In genomic region chr10:9302142-9302746, GRCh38 we compare ENCODE assay signal across 9 cellular contexts.
DNase-seq lines count a peak whose midpoint lies in the region; ATAC-seq and TF ChIP-seq lines count a peak whose summit lies in the region.
"Had no signal": no experiment of that assay in that cellular context is flagged by ENCODE, and none has a peak within 500 bp of the region (broad histone marks: within the 10 kb centered on the region; RNA-seq: fewer than 3 reads in every experiment).

No MANE protein-coding gene starts in this region.

- no peak for DNase-seq in activated CD4-positive, CD25-positive, alpha-beta regulatory T cell (lab: John Stamatoyannopoulos, UW)
- DNase-seq in OCI-M1 (lab: John Stamatoyannopoulos, UW) (peak; percentile 85), dorsolateral prefrontal cortex (peak in 1 of 10 donors; percentile 9), naive B cell (peak; percentile 11), sigmoid colon (no peak)
- DNase-seq: activated naive CD8-positive, alpha-beta T cell treated with anti-CD3 and anti-CD28 coated beads, Interleukin-2, amount 10 ng/mL, durations not matched to agents 7 days and 5 days had no signal

- H3K4me3 Mint-ChIP-seq in naive B cell, result no peak overlapping the region
- H3K4me3 Mint-ChIP-seq: activated naive CD8-positive, alpha-beta T cell treated with anti-CD3 and anti-CD28 coated beads, Interleukin-2, amount 10 ng/mL, durations not matched to agents 7 days and 5 days had no signal

- no peak for TF ChIP-seq EP300 in sigmoid colon (IDR thresholded peaks at IDR 0.05)

- no peaks in the 10 kb centered on the region for H3K36me3 Mint-ChIP-seq in naive B cell
- H3K36me3 Mint-ChIP-seq: activated naive CD8-positive, alpha-beta T cell treated with anti-CD3 and anti-CD28 coated beads, Interleukin-2, amount 10 ng/mL, durations not matched to agents 7 days and 5 days had no signal

- H3K9me3 ChIP-seq in sigmoid colon, result no peaks in the 10 kb centered on the region

- H3K4me3 ChIP-seq in dorsolateral prefrontal cortex, result no peak overlapping the region
- no peak overlapping the region for H3K4me3 ChIP-seq in sigmoid colon

- peaks cover 0 to 11% (median 0%) of the 10 kb centered on the region in 45 donors for H3K27me3 ChIP-seq in dorsolateral prefrontal cortex
- no peaks in the 10 kb centered on the region for H3K27me3 ChIP-seq in sigmoid colon

- TF ChIP-seq CTCF in dorsolateral prefrontal cortex (IDR thresholded peaks at IDR 0.05 in 54 of 56, conservative IDR thresholded peaks at IDR 0.05 in 2 of 56; ENCODE audit: low read depth in 1 of 56, partially characterized antibody in 56 of 56) (peak; percentile 40 to 87 (median 69)), sigmoid colon (IDR thresholded peaks at IDR 0.05) (peak in 2 of 4 experiments; percentile 18 to 23)

- no peak for TF ChIP-seq POLR2A in sigmoid colon (IDR thresholded peaks at IDR 0.05)

- H3K27me3 Mint-ChIP-seq in naive B cell, result peaks cover 9 to 25% (median 25%) of the 10 kb centered on the region in 3 donors

- ATAC-seq in activated CD4-positive, CD25-positive, alpha-beta regulatory T cell treated with anti-CD3 and anti-CD28 coated beads, Interleukin-2, amount 50 U/mL, for 24 hours, result peak; percentile 25 to 62
- ATAC-seq in HG02678 (IDR thresholded peaks at IDR 0.05; ENCODE audit: unreplicated experiment) (peak; percentile 48), naive B cell (ENCODE audit: low read depth in 2 of 2) (no peak), GM21390 (IDR thresholded peaks at IDR 0.05; ENCODE audit: unreplicated experiment) (no peak)

- no peaks in the 10 kb centered on the region for H3K9me3 Mint-ChIP-seq in naive B cell
- H3K9me3 Mint-ChIP-seq: activated naive CD8-positive, alpha-beta T cell treated with anti-CD3 and anti-CD28 coated beads, Interleukin-2, amount 10 ng/mL, durations not matched to agents 7 days and 5 days had no signal

- no peaks in the 10 kb centered on the region for H3K36me3 ChIP-seq in sigmoid colon

- intact Hi-C loops in dorsolateral prefrontal cortex (cut with DNase I), result loop anchor here (5.0 to 10.0 kb wide), 3 partner anchors 1430 to 1777 kb away; no protein-coding TSS in a partner anchor
- intact Hi-C loops in sigmoid colon (cut with DNase I), result no loop called here

- H3K27ac Mint-ChIP-seq in naive B cell, result no peak overlapping the region
- H3K27ac Mint-ChIP-seq: activated naive CD8-positive, alpha-beta T cell treated with anti-CD3 and anti-CD28 coated beads, Interleukin-2, amount 10 ng/mL, durations not matched to agents 7 days and 5 days had no signal

- WGBS in sigmoid colon, 2 donors, result 37 to 46% methylated on average over 3 of the region's 3 CpGs

- H3K27ac ChIP-seq in dorsolateral prefrontal cortex, result no peak overlapping the region
- H3K27ac ChIP-seq in sigmoid colon, result no peak overlapping the region

- no peaks in the 10 kb centered on the region for H3K4me1 ChIP-seq in sigmoid colon

- H3K4me1 Mint-ChIP-seq in naive B cell, result no peaks in the 10 kb centered on the region

Comparison
In these comparisons a context has a peak if more than half of its experiments do, and no peak if none do; other contexts are left out.
1. ATAC-seq: peak in activated CD4-positive, CD25-positive, alpha-beta regulatory T cell treated with anti-CD3 and anti-CD28 coated beads, Interleukin-2, amount 50 U/mL, for 24 hours (2 of 2) and HG02678 (single experiment); none in naive B cell (0 of 2) and GM21390 (single experiment).
2. DNase-seq: peak in OCI-M1 (single experiment) and naive B cell (single experiment); none in activated CD4-positive, CD25-positive, alpha-beta regulatory T cell (0 of 4) and sigmoid colon (single experiment).